In the genomic region with DNA sequence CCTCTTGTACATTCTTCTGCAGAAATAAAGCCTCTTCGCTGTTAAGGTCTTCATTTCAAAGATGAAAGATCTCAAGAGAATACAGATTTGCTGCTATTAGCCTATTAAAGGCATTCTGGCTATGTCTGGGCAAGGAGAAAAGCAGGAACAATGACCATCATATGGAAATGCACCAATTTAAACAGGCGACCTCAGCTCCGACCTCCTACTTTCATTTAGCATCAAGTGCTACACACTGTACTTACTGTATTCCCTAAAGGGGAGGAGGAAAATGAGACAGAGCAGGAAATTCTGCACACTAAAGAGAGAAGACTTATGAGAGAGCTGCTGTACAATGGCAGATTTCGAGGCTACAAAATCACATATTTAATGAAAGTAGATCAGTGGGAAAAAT, we compare ENCODE assay signal across 15 cellular contexts.
A peak's percentile ranks its signal among the peaks of the same experiment; 100 is the strongest.
DNase-seq lines count a peak whose midpoint lies in the region; TF ChIP-seq lines count a peak whose summit lies in the region.
"Had no signal": no experiment of that assay in that cellular context is flagged by ENCODE, and none has a peak within 500 bp of the region (broad histone marks: within the 10 kb centered on the region; RNA-seq: fewer than 3 reads in every experiment).

No MANE protein-coding gene starts in this region.

- H3K9me3 Mint-ChIP-seq in brain (no peaks in the 10 kb centered on the region), H9 (no peaks in the 10 kb centered on the region)

- no peak overlapping the region for H2BK20ac ChIP-seq in H9 (ENCODE audit: low read depth, low read length, poor library complexity, severe bottlenecking)

- no peak overlapping the region for H2BK120ac ChIP-seq in H9 (ENCODE audit: low read depth, low read length, poor library complexity, severe bottlenecking)

- H2AFZ ChIP-seq in H9 (ENCODE audit: low read length): no peak overlapping the region
- H2AFZ ChIP-seq: PC-9 had no signal

- H3T11ph ChIP-seq in H9 (ENCODE audit: low read length): no peak overlapping the region

- no peak overlapping the region for H3K56ac ChIP-seq in H9 (ENCODE audit: insufficient read length, low read depth, low read length)

- no peak overlapping the region for H2AK5ac ChIP-seq in H9 (ENCODE audit: insufficient read length, low read length)

- H3K36me3 Mint-ChIP-seq in brain (peaks cover 25% of the 10 kb centered on the region), H9 (ENCODE audit: insufficient read depth in 1 of 3, low read depth in 3 of 3) (peaks cover 6 to 25% (median 18%) of the 10 kb centered on the region in 3 experiments; a peak in 6 of 7 replicates)

- H3K27ac ChIP-seq in layer of hippocampus (ENCODE audit: low read depth, low read length): peak overlapping the region; percentile 24
- peak overlapping the region; percentile 4 for H3K27ac ChIP-seq in substantia nigra (ENCODE audit: low read depth, low read length, poor library complexity, severe bottlenecking)
- no peak overlapping the region for H3K27ac ChIP-seq in H9 (ENCODE audit: insufficient read length, low read depth, low read length)
- H3K27ac ChIP-seq: PC-9, right lobe of liver had no signal

- WGBS in H9 (ENCODE audit: extremely low coverage, insufficient read length, low lambda C conversion rate): no CpG with 5 or more reads among the region's 4 CpGs

- no peak overlapping the region for H3K4me2 ChIP-seq in H9 (ENCODE audit: insufficient read depth, insufficient read length, low read length)
- H3K4me2 ChIP-seq: PC-9 had no signal

- H3K23me2 ChIP-seq in H9 (ENCODE audit: insufficient read length, low read depth, low read length, poor library complexity, severe bottlenecking): no peaks in the 10 kb centered on the region

- H3K14ac ChIP-seq in H9 (ENCODE audit: insufficient read depth, low read length): no peak overlapping the region

- no peak overlapping the region for H3K18ac ChIP-seq in H9 (ENCODE audit: insufficient read length, low read depth, low read length)

- H3K4me3 Mint-ChIP-seq in brain: no peak overlapping the region
- no peak overlapping the region for H3K4me3 Mint-ChIP-seq in H9

- no peak overlapping the region for H3K23ac ChIP-seq in H9 (ENCODE audit: insufficient read length, low read depth, low read length)

- peak overlapping the region in 3 of 5 experiments; percentile 9 to 61 (median 55) for H3K27ac Mint-ChIP-seq in brain
- H3K27ac Mint-ChIP-seq in H9: no peak overlapping the region

- H3K27me3 Mint-ChIP-seq in brain (no peaks in the 10 kb centered on the region), H9 (ENCODE audit: low read depth) (no peaks in the 10 kb centered on the region)

- peak; percentile 45 for DNase-seq in EH (ENCODE audit: low read depth)
- DNase-seq in substantia nigra (lab: John Stamatoyannopoulos, UW): no peak
- DNase-seq in H9: no peak
- no peak for DNase-seq in NCI-H2107 (lab: John Stamatoyannopoulos, UW)
- no peak for DNase-seq in NCI-H524 (lab: John Stamatoyannopoulos, UW)
- DNase-seq in NCI-H1105 (lab: John Stamatoyannopoulos, UW): no peak
- DNase-seq: activated CD4-positive, alpha-beta T cell treated with anti-CD3 and anti-CD28 coated beads, Interleukin-2, amount 50 U/mL, for 4 hours; adrenal gland; GF-D8; NCI-H2029; PC-9; right lobe of liver; stimulated activated CD4-positive, alpha-beta T cell treated with anti-CD3 and anti-CD28 coated beads, Interleukin-4, amount 100 ng/mL, for 1 hour had no signal

- no peak overlapping the region for H3K9ac ChIP-seq in H9 (ENCODE audit: extremely low read depth, insufficient read length, low read length)

- no peaks in the 10 kb centered on the region for H3K4me1 ChIP-seq in H9 (ENCODE audit: insufficient read depth, low read length)

- no peak overlapping the region for H2BK12ac ChIP-seq in H9 (ENCODE audit: insufficient read length, low read depth, low read length)

- no peaks in the 10 kb centered on the region for H3K79me2 ChIP-seq in H9 (ENCODE audit: insufficient read depth, low read length)

- no peak overlapping the region for H2BK15ac ChIP-seq in H9 (ENCODE audit: low read depth, low read length)

- no peak overlapping the region for H4K91ac ChIP-seq in H9 (ENCODE audit: insufficient read length, low read depth, low read length)

- no peak overlapping the region for H4K8ac ChIP-seq in H9 (replicated peaks; ENCODE audit: insufficient read length, low read depth, low read length)

- no peak overlapping the region for H4K5ac ChIP-seq in H9 (ENCODE audit: insufficient read length, low read depth, low read length)

- H3K79me1 ChIP-seq in H9 (ENCODE audit: insufficient read depth, low read depth, low read length, poor library complexity, severe bottlenecking): no peaks in the 10 kb centered on the region

- H3K27me3 ChIP-seq in layer of hippocampus (ENCODE audit: control insufficient read depth, insufficient read depth, low read length) (no peaks in the 10 kb centered on the region), H9 (ENCODE audit: insufficient read depth, low read length) (no peaks in the 10 kb centered on the region)
- H3K27me3 ChIP-seq: adrenal gland, right lobe of liver had no signal

- no peak for TF ChIP-seq CTCF in brain (conservative IDR thresholded peaks at IDR 0.05)
- TF ChIP-seq CTCF in H9 (conservative IDR thresholded peaks at IDR 0.05): no peak

- no peaks in the 10 kb centered on the region for H4K20me1 ChIP-seq in H9 (ENCODE audit: control insufficient read depth, insufficient read depth, insufficient read length)

- H3K9me3 ChIP-seq in H9 (ENCODE audit: control insufficient read depth, low read depth, low read length): no peaks in the 10 kb centered on the region
- H3K9me3 ChIP-seq: adrenal gland, right lobe of liver had no signal

- no peak overlapping the region for H2BK5ac ChIP-seq in H9 (ENCODE audit: insufficient read length, low read length)

- H3K4ac ChIP-seq in H9 (ENCODE audit: low read depth, low read length): no peak overlapping the region

- H3K4me1 Mint-ChIP-seq in brain: peaks cover 25% of the 10 kb centered on the region
- peaks cover 4% of the 10 kb centered on the region in 2 experiments for H3K4me1 Mint-ChIP-seq in H9

Comparison
In these comparisons a context has a peak if more than half of its experiments do, and no peak if none do; other contexts are left out.
1. H3K27ac Mint-ChIP-seq: peak in brain (3 of 5); none in H9 (0 of 3).